Comparison of ENCODE assay signal across 15 cellular contexts in genomic region chr10:103881420-103882284, GRCh38. TPM values are rescaled to one million over a fixed set of nuclear protein-coding genes. Genes with fewer than 3 reads are reported as not detected.
A peak's percentile ranks its signal among the peaks of the same experiment; 100 is the strongest.
DNase-seq lines count a peak whose midpoint lies in the region; ATAC-seq and TF ChIP-seq lines count a peak whose summit lies in the region.
"Had no signal": no experiment of that assay in that cellular context is flagged by ENCODE, and none has a peak within 500 bp of the region (broad histone marks: within the 10 kb centered on the region; RNA-seq: fewer than 3 reads in every experiment).

No MANE protein-coding gene starts in this region.

- no peaks in the 10 kb centered on the region for H3K9me3 Mint-ChIP-seq in activated naive CD8-positive, alpha-beta T cell treated with anti-CD3 and anti-CD28 coated beads for 36 hours
- H3K9me3 Mint-ChIP-seq: dendritic cell treated with granulocyte-macrophage colony-stimulating factor and Interleukin-4, amounts not matched to agents 40 ng/mL and 50 ng/mL, for 4 days had no signal

- CTCF ChIA-PET in PC-3 (lab: Charles Lee) = no interaction called here

- POLR2A ChIA-PET in PC-3 (lab: Charles Lee; ENCODE audit: unreplicated experiment) = no interaction called here

- ATAC-seq in PC-3 (0 out of 2 replicates have a peak, but pooled peaks have one; percentile 42), heart left ventricle (peak; percentile 57 to 79 (median 74)), mucosa of descending colon (no peak)
- ATAC-seq: left lobe of liver had no signal

- no peaks in the 10 kb centered on the region for H3K9me2 ChIP-seq in PC-3 (replicated peaks; ENCODE audit: low read length)

- 45 to 56% (median 52%) methylated on average over 14 to 15 of the region's 15 CpGs for WGBS in heart left ventricle, 4 donors
- 57% methylated on average over 15 of the region's 15 CpGs for WGBS in suprapubic skin

- intact Hi-C loops in PC-3 (cut with micrococcal nuclease) = no loop called here
- intact Hi-C loops in heart left ventricle (cut with DNase I) = loop anchor here in 5 of 10 donors (5.0 to 10.0 kb wide), 2 partner anchors 143 to 169 kb away; no protein-coding TSS in a partner anchor
- intact Hi-C loops in mucosa of descending colon (cut with DNase I, micrococcal nuclease) = loop anchor here in 1 of 2 donors (10.0 kb wide), 1 partner anchor 263 kb away; no protein-coding TSS in a partner anchor

- no peak for TF ChIP-seq EP300 in suprapubic skin (IDR thresholded peaks at IDR 0.05)

- H3K4me1 ChIP-seq in PC-3 (ENCODE audit: insufficient read depth, low read length) = peaks cover 12% of the 10 kb centered on the region
- peaks cover 0 to 30% (median 6%) of the 10 kb centered on the region in 12 donors for H3K4me1 ChIP-seq in heart left ventricle
- H3K4me1 ChIP-seq in suprapubic skin = peaks cover 62% of the 10 kb centered on the region
- H3K4me1 ChIP-seq in mucosa of descending colon (ENCODE audit: low read depth) = peaks cover under 1% of the 10 kb centered on the region
- H3K4me1 ChIP-seq in BE2C = peaks cover 11% of the 10 kb centered on the region

- no peaks in the 10 kb centered on the region for H3F3A ChIP-seq in PC-3 (ENCODE audit: low read length, unreplicated experiment)

- peaks cover 6% of the 10 kb centered on the region for H3K4me1 Mint-ChIP-seq in activated naive CD8-positive, alpha-beta T cell treated with anti-CD3 and anti-CD28 coated beads for 36 hours

- no peaks in the 10 kb centered on the region for H3K79me2 ChIP-seq in PC-3 (ENCODE audit: low read length)

- H3K27ac ChIP-seq in PC-3 (ENCODE audit: low read length) = peak overlapping the region; percentile 67
- peak overlapping the region in 10 of 12 donors; percentile 13 to 67 (median 44) for H3K27ac ChIP-seq in heart left ventricle
- H3K27ac ChIP-seq in suprapubic skin = peak overlapping the region; percentile 79
- H3K27ac ChIP-seq: 22Rv1, spleen had no signal

- H3K9me3 ChIP-seq in PC-3 (ENCODE audit: low read length) (no peaks in the 10 kb centered on the region), heart left ventricle (no peaks in the 10 kb centered on the region), suprapubic skin (no peaks in the 10 kb centered on the region), mucosa of descending colon (no peaks in the 10 kb centered on the region), BE2C (no peaks in the 10 kb centered on the region)
- H3K9me3 ChIP-seq: spleen had no signal

- TF ChIP-seq CTCF in PC-3 (conservative IDR thresholded peaks at IDR 0.05; ENCODE audit: low read depth, low read length) (no peak), heart left ventricle (IDR thresholded peaks at IDR 0.05) (no peak), suprapubic skin (IDR thresholded peaks at IDR 0.05) (no peak), mucosa of descending colon (IDR thresholded peaks at IDR 0.05) (no peak), BE2C (IDR thresholded peaks at IDR 0.05; ENCODE audit: low read depth, low read length) (no peak)

- DNase-seq in DMS 273 (lab: John Stamatoyannopoulos, UW; ENCODE audit: unreplicated experiment) (peak; percentile 52), DMS 273 treated with DMSO at 0.1 percent for 48 hours (lab: John Stamatoyannopoulos, UW) (no peak), PC-3 (peak; percentile 69), heart left ventricle (peak in 4 of 5 donors; percentile 39 to 65 (median 54)), suprapubic skin (ENCODE audit: low spot score in 2 of 2) (no peak), mucosa of descending colon (no peak), BE2C (no peak)
- no peak for DNase-seq in activated naive CD8-positive, alpha-beta T cell treated with anti-CD3 and anti-CD28 coated beads for 36 hours
- DNase-seq: activated CD4-positive, CD25-positive, alpha-beta regulatory T cell treated with anti-CD3 and anti-CD28 coated beads, Interleukin-2, amount 50 U/mL, for 72 hours; activated T-cell treated with anti-CD3 and anti-CD28 coated beads for 4 hours; NCI-H526; spleen had no signal

- H3K9ac ChIP-seq in PC-3 (ENCODE audit: low read length) = no peak overlapping the region

- H3K4me2 ChIP-seq in PC-3 (ENCODE audit: low read length) = no peak overlapping the region

- H3K36me3 ChIP-seq in PC-3 (ENCODE audit: low read depth, low read length) = no peaks in the 10 kb centered on the region; the same call in 1 of the 2 replicates
- H3K36me3 ChIP-seq in heart left ventricle = peaks cover 0 to 77% (median 65%) of the 10 kb centered on the region in 9 donors
- peaks cover 36% of the 10 kb centered on the region for H3K36me3 ChIP-seq in suprapubic skin
- H3K36me3 ChIP-seq in mucosa of descending colon (ENCODE audit: low read depth) = peaks cover 11% of the 10 kb centered on the region
- no peaks in the 10 kb centered on the region for H3K36me3 ChIP-seq in BE2C

- H4K20me1 ChIP-seq in PC-3 (ENCODE audit: low read length) = no peaks in the 10 kb centered on the region

- H3K27ac Mint-ChIP-seq in activated naive CD8-positive, alpha-beta T cell treated with anti-CD3 and anti-CD28 coated beads for 36 hours = no peak overlapping the region
- H3K27ac Mint-ChIP-seq: dendritic cell treated with granulocyte-macrophage colony-stimulating factor and Interleukin-4, amounts not matched to agents 40 ng/mL and 50 ng/mL, for 4 days had no signal

- peaks cover 13% of the 10 kb centered on the region for H3K36me3 Mint-ChIP-seq in activated naive CD8-positive, alpha-beta T cell treated with anti-CD3 and anti-CD28 coated beads for 36 hours

- TF ChIP-seq POLR2A in heart left ventricle (IDR thresholded peaks at IDR 0.05) (no peak), suprapubic skin (IDR thresholded peaks at IDR 0.05) (no peak)

- no peaks in the 10 kb centered on the region for H3K27me3 Mint-ChIP-seq in activated naive CD8-positive, alpha-beta T cell treated with anti-CD3 and anti-CD28 coated beads for 36 hours
- H3K27me3 Mint-ChIP-seq: dendritic cell treated with granulocyte-macrophage colony-stimulating factor and Interleukin-4, amounts not matched to agents 40 ng/mL and 50 ng/mL, for 4 days had no signal

- no peak overlapping the region for H2AFZ ChIP-seq in PC-3 (ENCODE audit: low read length)

- H3K27me3 ChIP-seq in PC-3 (ENCODE audit: low read length) (no peaks in the 10 kb centered on the region), heart left ventricle (no peaks in the 10 kb centered on the region), suprapubic skin (no peaks in the 10 kb centered on the region), BE2C (no peaks in the 10 kb centered on the region)
- H3K27me3 ChIP-seq: spleen had no signal

- H3K4me3 ChIP-seq in PC-3 (ENCODE audit: low read length) = no peak overlapping the region
- H3K4me3 ChIP-seq in heart left ventricle = no peak overlapping the region
- no peak overlapping the region for H3K4me3 ChIP-seq in suprapubic skin
- H3K4me3 ChIP-seq in mucosa of descending colon = no peak overlapping the region
- no peak overlapping the region for H3K4me3 ChIP-seq in BE2C (ENCODE audit: low read depth, low read length)
- H3K4me3 ChIP-seq: spleen had no signal

- no TSS peak for BruUV-seq in PC-3 (replicated peaks; lab: Mats Ljungman, UMichigan)

- no peak overlapping the region for H3K4me3 Mint-ChIP-seq in activated naive CD8-positive, alpha-beta T cell treated with anti-CD3 and anti-CD28 coated beads for 36 hours
- H3K4me3 Mint-ChIP-seq: dendritic cell treated with granulocyte-macrophage colony-stimulating factor and Interleukin-4, amounts not matched to agents 40 ng/mL and 50 ng/mL, for 4 days had no signal

RNA-seq across cellular contexts. Expression of gene SH3PXD2A, which starts 26.3 kb away (rescaled TPM):
- total RNA-seq in PC-3 (2014; rRNA removed) (2.9 and 3.4 TPM in 2 replicates), heart left ventricle (10 to 100 TPM; 21.8 to 43.4 (median 31.9) TPM), suprapubic skin (10 to 100 TPM; 55.7 to 71.8 (median 66.8) TPM), mucosa of descending colon (10 to 100 TPM; 46.1 to 91.4 (median 60.6) TPM)
- polyA plus RNA-seq in heart left ventricle = 10 to 100 TPM; 11.8 to 16.6 TPM
- polyA plus RNA-seq in BE2C (2012; ENCODE audit: insufficient read depth, insufficient read length, low read depth) = 23.1 TPM
- total RNA-seq in activated naive CD8-positive, alpha-beta T cell treated with anti-CD3 and anti-CD28 coated beads for 36 hours = 10 to 100 TPM; 10.2 to 10.9 TPM

RNA-seq across cellular contexts. Expression of gene STN1, which starts 36.3 kb away (rescaled TPM):
- total RNA-seq in PC-3 (2014; rRNA removed) (20.0 and 33.5 TPM in 2 replicates), heart left ventricle (10 to 100 TPM; 28.6 to 53.1 (median 32.7) TPM), suprapubic skin (10 to 100 TPM; 13.8 to 24.8 (median 22.9) TPM), mucosa of descending colon (10 to 100 TPM; 18.8 to 25.2 (median 20.7) TPM)
- polyA plus RNA-seq in heart left ventricle = 10 to 100 TPM; 23.1 to 36.1 TPM
- polyA plus RNA-seq in BE2C (2012; ENCODE audit: insufficient read depth, insufficient read length, low read depth) = 31.0 TPM
- 10 to 100 TPM; 25.4 to 25.5 TPM for total RNA-seq in activated naive CD8-positive, alpha-beta T cell treated with anti-CD3 and anti-CD28 coated beads for 36 hours

Comparison
In these comparisons a context has a peak if more than half of its experiments do, and no peak if none do; other contexts are left out.
1. DNase-seq: peak in DMS 273 (single experiment), PC-3 (single experiment) and heart left ventricle (4 of 5); none in DMS 273 treated with DMSO at 0.1 percent for 48 hours (single experiment), suprapubic skin (0 of 2), mucosa of descending colon (0 of 3), BE2C (single experiment) and activated naive CD8-positive, alpha-beta T cell treated with anti-CD3 and anti-CD28 coated beads for 36 hours (single experiment).
2. Peak in every context shown above with its lines, with median percentiles within 50 percentile points of each other: H3K27ac ChIP-seq.